Comparison of ENCODE assay signal across 23 cellular contexts in genomic region chr4:65798498-65799127, GRCh38.
DNase-seq lines count a peak whose midpoint lies in the region; ATAC-seq, FAIRE-seq and TF ChIP-seq lines count a peak whose summit lies in the region.
"Had no signal": no experiment of that assay in that cellular context is flagged by ENCODE, and none has a peak within 500 bp of the region (broad histone marks: within the 10 kb centered on the region; RNA-seq: fewer than 3 reads in every experiment).

No MANE protein-coding gene starts in this region.

- ATAC-seq in GM19324 (IDR thresholded peaks at IDR 0.05; ENCODE audit: low FRiP score, unreplicated experiment) (no peak), gastroesophageal sphincter (no peak)
- ATAC-seq: natural killer cell, upper lobe of right lung had no signal

- no peak overlapping the region for H3K9ac ChIP-seq in H1 (replicated peaks in 1 of 4; ENCODE audit: extremely low read depth in 1 of 4, low read depth in 3 of 4, low read length in 3 of 4)
- H3K9ac ChIP-seq: KMS-11, SK-N-SH had no signal

- H4K5ac ChIP-seq in H1 (ENCODE audit: insufficient read length, low read depth, low read length) = no peak overlapping the region

- no peak overlapping the region for H3K18ac ChIP-seq in H1 (ENCODE audit: extremely low read depth, low read length)

- H3K9me3 ChIP-seq in H1 (ENCODE audit: insufficient read depth in 2 of 2, low read depth in 1 of 2, low read length in 1 of 2) (no peaks in the 10 kb centered on the region), mesodermal cell (ENCODE audit: control insufficient read depth, low read length) (no peaks in the 10 kb centered on the region), gastroesophageal sphincter (no peaks in the 10 kb centered on the region)
- H3K9me3 ChIP-seq: SK-N-SH, upper lobe of right lung had no signal

- H3K23ac ChIP-seq in H1 (ENCODE audit: insufficient read length) = no peak overlapping the region

- H3K27me3 ChIP-seq in H1 (replicated peaks in 1 of 4; ENCODE audit: control insufficient read depth in 3 of 4, extremely low read depth in 1 of 4, insufficient read depth in 3 of 4, low read length in 3 of 4) (no peaks in the 10 kb centered on the region), gastroesophageal sphincter (no peaks in the 10 kb centered on the region)
- H3K27me3 ChIP-seq: upper lobe of right lung had no signal

- H4K20me1 ChIP-seq in H1 (replicated peaks in 1 of 2; ENCODE audit: control insufficient read depth in 1 of 2, insufficient read depth in 2 of 2, low read length in 2 of 2) = no peaks in the 10 kb centered on the region

- H2BK15ac ChIP-seq in H1 (ENCODE audit: low read length) = no peak overlapping the region

- no peak overlapping the region for H2AK5ac ChIP-seq in H1 (ENCODE audit: low read depth, low read length)

- TF ChIP-seq EP300 in H1 (IDR thresholded peaks at IDR 0.05; ENCODE audit: borderline replicate concordance in 1 of 2, low read depth in 2 of 2, low read length in 2 of 2) (no peak), gastroesophageal sphincter (IDR thresholded peaks at IDR 0.05) (no peak)

- CTCF ChIA-PET in H1 (lab: Charles Lee; ENCODE audit: partially characterized antibody) = no interaction called here

- H3K27ac ChIP-seq in H1 (ENCODE audit: low read depth, low read length) (no peak overlapping the region; the same call in 1 of the 2 replicates), mesodermal cell (ENCODE audit: low read depth, low read length, severe bottlenecking) (peak overlapping the region; percentile 23), gastroesophageal sphincter (no peak overlapping the region)
- H3K27ac ChIP-seq: KMS-11, skin epidermis, upper lobe of right lung had no signal

- TF ChIP-seq CTCF in H1 (IDR thresholded peaks at IDR 0.05; ENCODE audit: control extremely low read depth in 1 of 3, insufficient read depth in 1 of 3, low read depth in 1 of 3, low read length in 3 of 3) (no peak), gastroesophageal sphincter (IDR thresholded peaks at IDR 0.05) (no peak)

- H2AFZ ChIP-seq in H1 (ENCODE audit: low read length) = peak overlapping the region; percentile 97

- no peak overlapping the region for H3K4me2 ChIP-seq in H1 (ENCODE audit: insufficient read depth in 1 of 2, low read depth in 2 of 2, low read length in 2 of 2)
- H3K4me2 ChIP-seq: KMS-11, SK-N-SH had no signal

- no peak overlapping the region; the same call in 1 of the 2 replicates for H2BK5ac ChIP-seq in H1 (ENCODE audit: low read depth, low read length)

- no peaks in the 10 kb centered on the region for H3K79me1 ChIP-seq in H1 (ENCODE audit: low read depth, low read length)

- no peak overlapping the region for H3K14ac ChIP-seq in H1 (ENCODE audit: insufficient read length)

- H3K4ac ChIP-seq in H1 (replicated peaks; ENCODE audit: insufficient read length, low read depth, low read length) = no peak overlapping the region

- DNase-seq in NCI-H1417 (lab: John Stamatoyannopoulos, UW) (peak in 2 of 3 experiments; percentile 24 to 68), NCI-H1417 treated with DMSO at 0.1 percent for 48 hours (lab: John Stamatoyannopoulos, UW) (no peak), NCI-H510A treated with DMSO at 0.1 percent for 48 hours (lab: John Stamatoyannopoulos, UW) (peak; percentile 89), H1 (ENCODE audit: low read depth in 1 of 2, low spot score in 2 of 2) (no peak), DMS153 (lab: John Stamatoyannopoulos, UW) (no peak)
- DNase-seq: 8988T; caudate nucleus; CD4-positive, alpha-beta T cell; head of caudate nucleus; left cardiac atrium; MV-4-11; natural killer cell; NCI-H2029 treated with DMSO at 0.1 percent for 48 hours; RPMI8226; SK-N-SH; stimulated activated CD4-positive, alpha-beta T cell treated with anti-CD3 and anti-CD28 coated beads, Interleukin-1b, Interleukin-23, amount 100 ng/mL, for 48 hours; upper lobe of right lung had no signal

- H3K4me1 ChIP-seq in H1 (replicated peaks in 1 of 4; ENCODE audit: control insufficient read depth in 3 of 4, insufficient read depth in 4 of 4, low read length in 3 of 4) = no peaks in the 10 kb centered on the region
- H3K4me1 ChIP-seq in mesodermal cell (ENCODE audit: control insufficient read depth, insufficient read depth, low read length, poor library complexity, severe bottlenecking) = no peaks in the 10 kb centered on the region
- no peaks in the 10 kb centered on the region for H3K4me1 ChIP-seq in gastroesophageal sphincter
- H3K4me1 ChIP-seq: upper lobe of right lung had no signal

- H3K36me3 ChIP-seq in H1 (ENCODE audit: control insufficient read depth in 2 of 4, insufficient read depth in 4 of 4, low read length in 3 of 4) (no peaks in the 10 kb centered on the region), mesodermal cell (ENCODE audit: control insufficient read depth, insufficient read depth, low read length) (no peaks in the 10 kb centered on the region), gastroesophageal sphincter (no peaks in the 10 kb centered on the region)
- H3K36me3 ChIP-seq: upper lobe of right lung had no signal

- 89% methylated on average over 2 of the region's 2 CpGs; no CpG with 5 or more reads in 1 of the 2 experiments for WGBS in H1 (ENCODE audit: extremely low coverage in 1 of 2, insufficient coverage in 1 of 2, insufficient read length in 1 of 2, insufficient replicate concordance in 2 of 2, low coverage in 1 of 2, low lambda C conversion rate in 2 of 2, missing lambda C conversion rate in 1 of 2), 2 experiments
- 100% methylated on average over 1 of the region's 2 CpGs; no CpG with 5 or more reads in 1 of the 2 experiments for WGBS in mesodermal cell (ENCODE audit: insufficient coverage in 2 of 2), 2 experiments
- 88 to 90% methylated on average over 1 to 2 of the region's 2 CpGs for WGBS in gastroesophageal sphincter (ENCODE audit: low coverage in 1 of 2), 2 donors

- no peaks in the 10 kb centered on the region; the same call in 1 of the 2 replicates for H3K23me2 ChIP-seq in H1 (ENCODE audit: low read depth, low read length)

- POLR2A ChIA-PET in H1 (lab: Charles Lee; ENCODE audit: partially characterized antibody) = no interaction called here

- H4K91ac ChIP-seq in H1 (replicated peaks; ENCODE audit: insufficient read length, low read length) = no peak overlapping the region

- no peak overlapping the region for H3K4me3 ChIP-seq in H1 (ENCODE audit: extremely low read depth in 1 of 4, insufficient read depth in 2 of 4, low read depth in 3 of 4, low read length in 4 of 4)
- no peak overlapping the region for H3K4me3 ChIP-seq in mesodermal cell (ENCODE audit: extremely low read depth, insufficient read depth, low read length, poor library complexity, severe bottlenecking)
- no peak overlapping the region for H3K4me3 ChIP-seq in gastroesophageal sphincter
- H3K4me3 ChIP-seq: skin epidermis, upper lobe of right lung had no signal

- H2BK20ac ChIP-seq in H1 (ENCODE audit: low read length) = peak overlapping the region; percentile 57; the same call in 1 of the 2 replicates

- no peak overlapping the region for H2BK120ac ChIP-seq in H1 (replicated peaks; ENCODE audit: low read depth, low read length)

- no peak for TF ChIP-seq POLR2A in H1 (IDR thresholded peaks at IDR 0.05; ENCODE audit: control extremely low read depth in 1 of 2, low read depth in 2 of 2, low read length in 2 of 2)
- TF ChIP-seq POLR2A in gastroesophageal sphincter (IDR thresholded peaks at IDR 0.05) = no peak

- no peak overlapping the region for H4K8ac ChIP-seq in H1 (ENCODE audit: extremely low read depth, insufficient read depth, low read length)

- H3K56ac ChIP-seq in H1 (replicated peaks; ENCODE audit: insufficient read length, low read depth, low read length) = no peak overlapping the region

- no peaks in the 10 kb centered on the region for H3K79me2 ChIP-seq in H1 (ENCODE audit: control insufficient read depth in 1 of 2, insufficient read depth in 2 of 2, low read length in 2 of 2)

- H2BK12ac ChIP-seq in H1 (ENCODE audit: low read depth, low read length) = no peak overlapping the region

- FAIRE-seq in H1 (lab: Jason Lieb, UNC) = no peak
- FAIRE-seq: GM18507 had no signal

- no peak for TF ChIP-seq RAD21 in H1 (IDR thresholded peaks at IDR 0.05 in 1 of 2, conservative IDR thresholded peaks at IDR 0.05 in 1 of 2; ENCODE audit: low read depth in 2 of 2, low read length in 2 of 2)

TF ChIP-seq in H1, 55 proteins besides CTCF, POLR2A, EP300 and RAD21:
- TF ChIP-seq TAF7 (optimal IDR thresholded peaks at IDR 0.05; ENCODE audit: borderline replicate concordance, low read depth, low read length) (no peak), KDM4A (IDR thresholded peaks at IDR 0.05; ENCODE audit: low read depth, low read length, severe bottlenecking) (no peak), CBX5 (IDR thresholded peaks at IDR 0.05; ENCODE audit: low read depth, low read length) (no peak), EGR1 (IDR thresholded peaks at IDR 0.05; ENCODE audit: borderline replicate concordance, low read depth, low read length) (no peak), BCL11A (IDR thresholded peaks at IDR 0.05; ENCODE audit: low read depth in 2 of 2, low read length in 2 of 2) (no peak), SAP30 (IDR thresholded peaks at IDR 0.05; ENCODE audit: insufficient read depth, insufficient replicate concordance, low read length) (no peak)

Comparison
In these comparisons a context has a peak if more than half of its experiments do, and no peak if none do; other contexts are left out.
1. DNase-seq: peak in NCI-H1417 (2 of 3) and NCI-H510A treated with DMSO at 0.1 percent for 48 hours (single experiment); none in NCI-H1417 treated with DMSO at 0.1 percent for 48 hours (single experiment), H1 (0 of 2) and DMS153 (single experiment).